In the genomic region with DNA sequence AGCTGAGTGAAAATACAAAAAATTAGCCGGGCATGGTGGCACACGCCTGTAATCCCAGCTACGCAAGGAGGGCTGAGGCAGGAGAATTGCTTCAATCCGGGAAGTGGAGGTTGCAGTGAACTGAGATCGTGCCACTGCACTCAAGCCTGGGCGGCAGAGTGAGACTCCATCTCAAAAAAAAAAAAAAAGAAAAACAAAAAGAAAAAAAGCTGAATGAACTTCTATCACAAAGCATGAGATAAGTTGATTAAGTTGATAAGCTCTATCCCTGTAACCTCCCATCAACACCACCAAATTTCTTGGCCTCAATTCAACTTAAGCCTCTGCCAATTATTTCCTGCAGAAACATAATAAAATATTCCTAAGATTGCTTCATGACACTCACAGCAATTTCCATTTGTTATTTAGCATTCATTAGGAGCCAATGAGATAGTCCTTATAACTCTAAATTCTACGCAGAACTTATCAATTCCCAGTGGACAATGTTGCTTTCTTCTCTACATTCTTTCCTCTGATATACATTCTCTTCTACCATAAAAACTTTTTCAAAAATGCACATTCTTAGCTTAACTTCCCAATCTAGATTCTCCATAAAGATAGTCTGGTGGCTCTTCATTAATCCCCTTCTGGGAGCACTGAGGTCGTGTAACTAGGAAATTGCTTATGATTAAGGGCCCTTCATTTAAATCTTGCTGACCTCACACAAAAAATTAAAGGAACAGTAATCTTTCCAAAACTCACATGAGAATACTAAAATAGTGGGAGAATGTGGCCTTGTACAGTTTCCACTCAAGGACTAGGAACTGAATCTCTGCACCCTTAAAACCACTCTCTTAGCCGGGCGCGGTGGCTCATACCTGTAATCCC, we compare ENCODE assay signal across 12 cellular contexts. TPM values are rescaled to one million over a fixed set of nuclear protein-coding genes. Genes with fewer than 3 reads are reported as not detected.
DNase-seq lines count a peak whose midpoint lies in the region; ATAC-seq, FAIRE-seq and TF ChIP-seq lines count a peak whose summit lies in the region.
"Had no signal": no experiment of that assay in that cellular context is flagged by ENCODE, and none has a peak within 500 bp of the region (broad histone marks: within the 10 kb centered on the region; RNA-seq: fewer than 3 reads in every experiment).

No MANE protein-coding gene starts in this region.

- H4K20me1 ChIP-seq in HepG2 (ENCODE audit: insufficient read depth, low read length) = peaks cover 24% of the 10 kb centered on the region

- no peak overlapping the region for H4K91ac ChIP-seq in mesenchymal stem cell (ENCODE audit: low read length)

- TF ChIP-seq RAD21 in HepG2 (CRISPR knock-in tag; IDR thresholded peaks at IDR 0.05) = no peak

- no peak overlapping the region for H2BK120ac ChIP-seq in mesenchymal stem cell (ENCODE audit: low read depth, low read length)

- BruUV-seq in HepG2 (replicated peaks; lab: Mats Ljungman, UMichigan) = TSS peak; percentile 46

- H3K79me1 ChIP-seq in mesenchymal stem cell (replicated peaks; ENCODE audit: low read length, poor library complexity, severe bottlenecking) = no peaks in the 10 kb centered on the region

- no peak for ATAC-seq in HepG2
- ATAC-seq in right lobe of liver = no peak
- no peak for ATAC-seq in HG03025 (IDR thresholded peaks at IDR 0.05; ENCODE audit: low FRiP score, unreplicated experiment)
- ATAC-seq: activated CD4-positive, CD25-positive, alpha-beta regulatory T cell treated with anti-CD3 and anti-CD28 coated beads, Interleukin-2, amount 50 U/mL, for 24 hours had no signal

- POLR2A ChIA-PET in HepG2 (lab: Yijun Ruan, JAX) = interaction anchor here (0.6 to 2.5 kb wide), 3 partner anchors 25 to 67 kb away, joined by 3 to 13 read pairs (median 6); no protein-coding TSS in a partner anchor

- H3K4me1 Mint-ChIP-seq in activated naive CD8-positive, alpha-beta T cell treated with anti-CD3 and anti-CD28 coated beads for 36 hours = peaks cover 43% of the 10 kb centered on the region

- in situ Hi-C loops in HepG2 (cut with HindIII; ENCODE audit: extremely low pct_ligation_motif_present, low pct_unique_long_range_greater_than_20kb) = no loop called here

- H3K4me2 ChIP-seq in HepG2 (ENCODE audit: low read depth, low read length) (peak overlapping the region; percentile 79), mesenchymal stem cell (ENCODE audit: low read length, poor library complexity, severe bottlenecking) (no peak overlapping the region)

- H3K18ac ChIP-seq in mesenchymal stem cell (ENCODE audit: low read depth in 1 of 2, low read length in 2 of 2) = no peak overlapping the region

- H3K4me3 ChIP-seq in HepG2 (replicated peaks in 1 of 3; ENCODE audit: insufficient read depth in 1 of 3, low read depth in 2 of 3, low read length in 3 of 3) (peak overlapping the region; percentile 73 to 97 (median 87)), right lobe of liver (no peak overlapping the region), mesenchymal stem cell (ENCODE audit: insufficient read depth in 1 of 2, low read depth in 1 of 2, low read length in 2 of 2) (peak overlapping the region in 1 of 2 experiments; percentile 63)

- TF ChIP-seq EP300 in HepG2 (IDR thresholded peaks at IDR 0.05; ENCODE audit: low read depth in 2 of 2, low read length in 2 of 2) (no peak), HepG2 (CRISPR knock-in tag; IDR thresholded peaks at IDR 0.05; ENCODE audit: borderline replicate concordance) (no peak)

- H3K27me3 ChIP-seq in HepG2 (ENCODE audit: control insufficient read depth in 1 of 2, insufficient read depth in 2 of 2, low read length in 2 of 2) = peaks cover 0 to 4% of the 10 kb centered on the region in 2 experiments; a peak in 1 of 5 replicates
- no peaks in the 10 kb centered on the region for H3K27me3 ChIP-seq in right lobe of liver
- H3K27me3 ChIP-seq in mesenchymal stem cell (ENCODE audit: control insufficient read depth in 1 of 2, insufficient read depth in 1 of 2, low read length in 2 of 2) = no peaks in the 10 kb centered on the region

- no peak overlapping the region for H2AK5ac ChIP-seq in mesenchymal stem cell (ENCODE audit: low read length, severe bottlenecking)

- TF ChIP-seq CTCF in HepG2 (CRISPR knock-in tag; IDR thresholded peaks at IDR 0.05) (no peak), right lobe of liver (IDR thresholded peaks at IDR 0.05) (no peak)

- H3K79me2 ChIP-seq in HepG2 (ENCODE audit: insufficient read depth, low read length) = peaks cover 84% of the 10 kb centered on the region

- TF ChIP-seq POLR2A in HepG2 (IDR thresholded peaks at IDR 0.05; ENCODE audit: insufficient read depth in 1 of 2, low read depth in 2 of 2, low read length in 2 of 2) = no peak
- TF ChIP-seq POLR2A in right lobe of liver (IDR thresholded peaks at IDR 0.05) = no peak

- H3K9ac ChIP-seq in HepG2 (ENCODE audit: insufficient read depth, low read depth, low read length) = peak overlapping the region; percentile 91
- peak overlapping the region; percentile 81 for H3K9ac ChIP-seq in mesenchymal stem cell (ENCODE audit: low read length)

- FAIRE-seq in HepG2 (lab: Jason Lieb, UNC) = no peak

- H2BK12ac ChIP-seq in mesenchymal stem cell (ENCODE audit: low read length in 2 of 2) = no peak overlapping the region

- no peaks in the 10 kb centered on the region for H3K27me3 Mint-ChIP-seq in activated naive CD8-positive, alpha-beta T cell treated with anti-CD3 and anti-CD28 coated beads for 36 hours
- H3K27me3 Mint-ChIP-seq: memory B cell had no signal

- 28% methylated on average over 11 of the region's 11 CpGs for WGBS in HepG2 (ENCODE audit: low lambda C conversion rate)
- 40% methylated on average over 11 of the region's 11 CpGs for WGBS in right lobe of liver (ENCODE audit: insufficient coverage, low coverage, low lambda C conversion rate, missing lambda C conversion rate)
- WGBS in mesenchymal stem cell = 83% methylated on average over 9 of the region's 11 CpGs

- H3K4me3 Mint-ChIP-seq in activated naive CD8-positive, alpha-beta T cell treated with anti-CD3 and anti-CD28 coated beads for 36 hours = peak overlapping the region; percentile 23
- H3K4me3 Mint-ChIP-seq: memory B cell had no signal

- no peak overlapping the region for H2BK5ac ChIP-seq in mesenchymal stem cell (ENCODE audit: low read depth, low read length, poor library complexity, severe bottlenecking)

- CTCF ChIA-PET in HepG2 (lab: Yijun Ruan, JAX; ENCODE audit: low intra/inter-chr PET ratio, low total read pairs) = no interaction called here

- H3K14ac ChIP-seq in mesenchymal stem cell (ENCODE audit: low read length in 2 of 2) = no peak overlapping the region

- H4K8ac ChIP-seq in mesenchymal stem cell (ENCODE audit: low read length) = no peak overlapping the region

- H3K36me3 ChIP-seq in HepG2 (replicated peaks in 1 of 2; ENCODE audit: control insufficient read depth in 1 of 2, insufficient read depth in 2 of 2, low read length in 2 of 2) (peaks cover 0 to 6% of the 10 kb centered on the region in 2 experiments; a peak in 1 of 5 replicates), right lobe of liver (no peaks in the 10 kb centered on the region), mesenchymal stem cell (ENCODE audit: control insufficient read depth in 1 of 2, insufficient read depth in 2 of 2, low read depth in 1 of 2, low read length in 2 of 2) (peaks cover 0 to 3% of the 10 kb centered on the region in 2 experiments)

- no peak overlapping the region for H3K27ac Mint-ChIP-seq in activated naive CD8-positive, alpha-beta T cell treated with anti-CD3 and anti-CD28 coated beads for 36 hours
- H3K27ac Mint-ChIP-seq: memory B cell had no signal

- no peak overlapping the region for H3K4ac ChIP-seq in mesenchymal stem cell (ENCODE audit: low read depth in 1 of 2, low read length in 2 of 2)

- H3K4me1 ChIP-seq in HepG2 (ENCODE audit: insufficient read depth, low read length) = peaks cover 63% of the 10 kb centered on the region
- H3K4me1 ChIP-seq in right lobe of liver = peaks cover 0 to 35% (median 4%) of the 10 kb centered on the region in 4 donors
- H3K4me1 ChIP-seq in mesenchymal stem cell (ENCODE audit: control insufficient read depth, insufficient read depth, low read depth, low read length) = peaks cover 8% of the 10 kb centered on the region

- H2AFZ ChIP-seq in HepG2 (ENCODE audit: low read length) (no peak overlapping the region), mesenchymal stem cell (ENCODE audit: low read depth, low read length) (no peak overlapping the region)

- no peaks in the 10 kb centered on the region for H3K9me3 ChIP-seq in HepG2 (ENCODE audit: low read length)
- H3K9me3 ChIP-seq in right lobe of liver = no peaks in the 10 kb centered on the region
- no peaks in the 10 kb centered on the region for H3K9me3 ChIP-seq in mesenchymal stem cell (ENCODE audit: control insufficient read depth, low read length)

- H3K23ac ChIP-seq in mesenchymal stem cell (ENCODE audit: low read length in 2 of 2) = no peak overlapping the region

- no peak overlapping the region for H2BK15ac ChIP-seq in mesenchymal stem cell (ENCODE audit: low read depth, poor library complexity, severe bottlenecking)

- intact Hi-C loops in HepG2 (cut with micrococcal nuclease; ENCODE audit: unreplicated experiment) (no loop called here), right lobe of liver (cut with DNase I) (no loop called here)

- H3K9me3 Mint-ChIP-seq in activated naive CD8-positive, alpha-beta T cell treated with anti-CD3 and anti-CD28 coated beads for 36 hours = no peaks in the 10 kb centered on the region
- H3K9me3 Mint-ChIP-seq: memory B cell had no signal

- H3K27ac ChIP-seq in HepG2 (ENCODE audit: extremely low read length, insufficient read depth, low read length) (peak overlapping the region; percentile 97), right lobe of liver (no peak overlapping the region), mesenchymal stem cell (ENCODE audit: low read length, poor library complexity, severe bottlenecking) (no peak overlapping the region)

- no peak for DNase-seq in HepG2 (ENCODE audit: low spot score)
- no peak for DNase-seq in right lobe of liver
- no peak for DNase-seq in activated naive CD8-positive, alpha-beta T cell treated with anti-CD3 and anti-CD28 coated beads for 36 hours
- DNase-seq in mesenchymal stem cell = no peak
- no peak for DNase-seq in stimulated activated CD4-positive, alpha-beta T cell treated with anti-CD3 and anti-CD28 coated beads, Interleukin-4, amount 100 ng/mL, for 24 hours
- DNase-seq in kidney glomerular epithelial cell (lab: John Stamatoyannopoulos, UW) = no peak
- no peak for DNase-seq in glomerular visceral epithelial cell (ENCODE audit: extremely low spot score)
- DNase-seq: foreskin fibroblast; NK-92 treated with Interleukin-12 subunit alpha and Interleukin-12 subunit beta, amount 100 ng/mL, for 24 hours had no signal

- H3K36me3 Mint-ChIP-seq in activated naive CD8-positive, alpha-beta T cell treated with anti-CD3 and anti-CD28 coated beads for 36 hours = peaks cover 12% of the 10 kb centered on the region

RNA-seq across cellular contexts. Expression of a gene that starts 2.9 kb away (rescaled TPM):
- total RNA-seq in HepG2 (2016; rRNA removed; fragmentation: Illumina TruSeq; extraction: Trizol) (26.0 and 26.1 TPM in 2 replicates), right lobe of liver (10 to 100 TPM; 11.0 to 15.7 (median 13.6) TPM)
- total RNA-seq in HepG2 (2016; cell fraction: cytosol; rRNA removed; fragmentation: Illumina TruSeq; extraction: Trizol; ENCODE audit: low read depth) = 17.6 and 23.5 TPM in 2 replicates
- total RNA-seq in HepG2 (2016; cell fraction: insoluble cytoplasmic fraction; rRNA removed; fragmentation: Illumina TruSeq; extraction: Trizol) = 22.8 and 26.4 TPM in 2 replicates
- 11.4 and 12.2 TPM in 2 replicates for total RNA-seq in HepG2 (2016; cell fraction: membrane; rRNA removed; fragmentation: Illumina TruSeq; extraction: Trizol)
- total RNA-seq in HepG2 (2016; cell fraction: nucleus; rRNA removed; fragmentation: Illumina TruSeq; extraction: Trizol) = 31.5 and 33.0 TPM in 2 replicates
- 15.7 and 16.8 TPM in 2 replicates for polyA plus RNA-seq in HepG2 (2011; rRNA removed)
- polyA plus RNA-seq in HepG2 (2011; cell fraction: cytosol; rRNA removed) = 7.8 and 8.9 TPM in 2 replicates
- polyA plus RNA-seq in HepG2 (2011; cell fraction: nucleus; rRNA removed) = 32.8 and 50.7 TPM in 2 replicates
- polyA plus RNA-seq in HepG2 (2012) = 16.2 and 19.7 TPM in 2 replicates
- polyA plus RNA-seq in HepG2 (2016; cell fraction: cytosol; fragmentation: Illumina TruSeq; extraction: Trizol; ENCODE audit: low read depth) = 0.49 and 0.63 TPM in 2 replicates
- 10.4 and 12.5 TPM in 2 replicates for polyA plus RNA-seq in HepG2 (2016; cell fraction: insoluble cytoplasmic fraction; fragmentation: Illumina TruSeq; extraction: Trizol; ENCODE audit: low read depth)
- polyA plus RNA-seq in HepG2 (2016; cell fraction: membrane; fragmentation: Illumina TruSeq; extraction: Trizol; ENCODE audit: low read depth) = 1.7 and 2.2 TPM in 2 replicates
- polyA plus RNA-seq in HepG2 (2016; cell fraction: nucleus; fragmentation: Illumina TruSeq; extraction: Trizol; ENCODE audit: insufficient read depth, low read depth) = 14.6 and 18.1 TPM in 2 replicates
- polyA minus RNA-seq in HepG2 (2011; rRNA and poly(A)+ RNA removed; ENCODE audit: low replicate concordance) = 74.1 and 110 TPM in 2 replicates
- polyA minus RNA-seq in HepG2 (2011; cell fraction: cytosol; rRNA and poly(A)+ RNA removed) = 20.0 and 28.0 TPM in 2 replicates
- polyA minus RNA-seq in HepG2 (2011; cell fraction: nucleus; rRNA and poly(A)+ RNA removed) = 91.6 and 127 TPM in 2 replicates
- total RNA-seq in activated naive CD8-positive, alpha-beta T cell treated with anti-CD3 and anti-CD28 coated beads for 36 hours = 10 to 100 TPM; 24.6 to 27.2 TPM
- 11.5 TPM for polyA plus RNA-seq in mesenchymal stem cell (2013, experiment 1 of 2)
- 11.7 TPM for polyA plus RNA-seq in mesenchymal stem cell (2013, experiment 2 of 2)

RNA-seq across cellular contexts. Expression of a gene that starts 26.1 kb away (rescaled TPM):
- total RNA-seq in HepG2 (2016; rRNA removed; fragmentation: Illumina TruSeq; extraction: Trizol) = 4.8 and 6.9 TPM in 2 replicates
- 1.5 and 2.1 TPM in 2 replicates for total RNA-seq in HepG2 (2016; cell fraction: cytosol; rRNA removed; fragmentation: Illumina TruSeq; extraction: Trizol; ENCODE audit: low read depth)
- total RNA-seq in HepG2 (2016; cell fraction: insoluble cytoplasmic fraction; rRNA removed; fragmentation: Illumina TruSeq; extraction: Trizol) = 4.6 and 6.5 TPM in 2 replicates
- 4.0 and 4.8 TPM in 2 replicates for total RNA-seq in HepG2 (2016; cell fraction: membrane; rRNA removed; fragmentation: Illumina TruSeq; extraction: Trizol)
- total RNA-seq in HepG2 (2016; cell fraction: nucleus; rRNA removed; fragmentation: Illumina TruSeq; extraction: Trizol) = 1.5 and 3.2 TPM in 2 replicates
- 2.5 and 3.0 TPM in 2 replicates for polyA plus RNA-seq in HepG2 (2011; rRNA removed)
- 1.7 and 2.6 TPM in 2 replicates for polyA plus RNA-seq in HepG2 (2011; cell fraction: cytosol; rRNA removed)
- polyA plus RNA-seq in HepG2 (2011; cell fraction: nucleus; rRNA removed) = 2.5 and 3.5 TPM in 2 replicates
- polyA plus RNA-seq in HepG2 (2012) = 2.4 and 2.6 TPM in 2 replicates
- 0.31 and 0.55 TPM in 2 replicates for polyA plus RNA-seq in HepG2 (2016; cell fraction: cytosol; fragmentation: Illumina TruSeq; extraction: Trizol; ENCODE audit: low read depth)
- 4.2 and 4.6 TPM in 2 replicates for polyA plus RNA-seq in HepG2 (2016; cell fraction: insoluble cytoplasmic fraction; fragmentation: Illumina TruSeq; extraction: Trizol; ENCODE audit: low read depth)
- polyA plus RNA-seq in HepG2 (2016; cell fraction: membrane; fragmentation: Illumina TruSeq; extraction: Trizol; ENCODE audit: low read depth) = 1.1 and 1.2 TPM in 2 replicates
- 1.9 and 3.3 TPM in 2 replicates for polyA plus RNA-seq in HepG2 (2016; cell fraction: nucleus; fragmentation: Illumina TruSeq; extraction: Trizol; ENCODE audit: insufficient read depth, low read depth)
- 4.5 and 8.3 TPM in 2 replicates for polyA minus RNA-seq in HepG2 (2011; rRNA and poly(A)+ RNA removed; ENCODE audit: low replicate concordance)
- 2.2 TPM in 2 replicates for polyA minus RNA-seq in HepG2 (2011; cell fraction: cytosol; rRNA and poly(A)+ RNA removed)
- 2.2 and 4.4 TPM in 2 replicates for polyA minus RNA-seq in HepG2 (2011; cell fraction: nucleus; rRNA and poly(A)+ RNA removed)
- 1 to 10 TPM; 2.0 to 3.4 (median 2.9) TPM for total RNA-seq in right lobe of liver
- 1 to 10 TPM; 2.6 to 4.5 TPM for total RNA-seq in activated naive CD8-positive, alpha-beta T cell treated with anti-CD3 and anti-CD28 coated beads for 36 hours
- polyA plus RNA-seq in mesenchymal stem cell (2013, experiment 1 of 2) = 3.6 TPM
- polyA plus RNA-seq in mesenchymal stem cell (2013, experiment 2 of 2) = 3.3 TPM

RNA-seq across cellular contexts. Expression of a gene that starts 26.4 kb away (rescaled TPM):
- 55.0 and 61.8 TPM in 2 replicates for total RNA-seq in HepG2 (2016; rRNA removed; fragmentation: Illumina TruSeq; extraction: Trizol)
- 13.7 and 14.5 TPM in 2 replicates for total RNA-seq in HepG2 (2016; cell fraction: cytosol; rRNA removed; fragmentation: Illumina TruSeq; extraction: Trizol; ENCODE audit: low read depth)
- total RNA-seq in HepG2 (2016; cell fraction: insoluble cytoplasmic fraction; rRNA removed; fragmentation: Illumina TruSeq; extraction: Trizol) = 58.5 and 64.2 TPM in 2 replicates
- total RNA-seq in HepG2 (2016; cell fraction: membrane; rRNA removed; fragmentation: Illumina TruSeq; extraction: Trizol) = 46.2 and 49.5 TPM in 2 replicates
- 30.0 and 38.4 TPM in 2 replicates for total RNA-seq in HepG2 (2016; cell fraction: nucleus; rRNA removed; fragmentation: Illumina TruSeq; extraction: Trizol)
- 76.3 and 77.3 TPM in 2 replicates for polyA plus RNA-seq in HepG2 (2011; rRNA removed)
- polyA plus RNA-seq in HepG2 (2011; cell fraction: cytosol; rRNA removed) = 56.1 and 62.7 TPM in 2 replicates
- polyA plus RNA-seq in HepG2 (2011; cell fraction: nucleus; rRNA removed) = 84.0 and 100 TPM in 2 replicates
- 38.3 and 43.7 TPM in 2 replicates for polyA plus RNA-seq in HepG2 (2012)
- polyA plus RNA-seq in HepG2 (2016; cell fraction: cytosol; fragmentation: Illumina TruSeq; extraction: Trizol; ENCODE audit: low read depth) = 10.8 and 11.5 TPM in 2 replicates
- 62.7 and 66.3 TPM in 2 replicates for polyA plus RNA-seq in HepG2 (2016; cell fraction: insoluble cytoplasmic fraction; fragmentation: Illumina TruSeq; extraction: Trizol; ENCODE audit: low read depth)
- polyA plus RNA-seq in HepG2 (2016; cell fraction: membrane; fragmentation: Illumina TruSeq; extraction: Trizol; ENCODE audit: low read depth) = 31.9 and 39.2 TPM in 2 replicates
- polyA plus RNA-seq in HepG2 (2016; cell fraction: nucleus; fragmentation: Illumina TruSeq; extraction: Trizol; ENCODE audit: insufficient read depth, low read depth) = 48.8 and 53.2 TPM in 2 replicates
- polyA minus RNA-seq in HepG2 (2011; rRNA and poly(A)+ RNA removed; ENCODE audit: low replicate concordance) = 156 and 179 TPM in 2 replicates
- 39.7 and 48.5 TPM in 2 replicates for polyA minus RNA-seq in HepG2 (2011; cell fraction: cytosol; rRNA and poly(A)+ RNA removed)
- polyA minus RNA-seq in HepG2 (2011; cell fraction: nucleus; rRNA and poly(A)+ RNA removed) = 55.7 and 65.5 TPM in 2 replicates
- 10 to 100 TPM; 34.5 to 60.9 (median 41.1) TPM for total RNA-seq in right lobe of liver
- total RNA-seq in activated naive CD8-positive, alpha-beta T cell treated with anti-CD3 and anti-CD28 coated beads for 36 hours = 10 to 100 TPM; 49.2 to 51.4 TPM
- polyA plus RNA-seq in mesenchymal stem cell (2013, experiment 1 of 2) = 51.4 TPM
- 54.7 TPM for polyA plus RNA-seq in mesenchymal stem cell (2013, experiment 2 of 2)

Comparison
In these comparisons a context has a peak if more than half of its experiments do, and no peak if none do; other contexts are left out.
1. H3K4me3 ChIP-seq: peak in HepG2 (3 of 3); none in right lobe of liver (0 of 3).